8 cellular contexts compared by ENCODE assay signal in genomic region chr14:73058923-73059311, GRCh38. TPM values are rescaled to one million over a fixed set of nuclear protein-coding genes. Genes with fewer than 3 reads are reported as not detected.
A peak's percentile ranks its signal among the peaks of the same experiment; 100 is the strongest.
DNase-seq lines count a peak whose midpoint lies in the region; TF ChIP-seq lines count a peak whose summit lies in the region.

No MANE protein-coding gene starts in this region.

- H3K27ac ChIP-seq in layer of hippocampus (ENCODE audit: low read depth, low read length) (peak overlapping the region; percentile 90), tibial nerve (peak overlapping the region; percentile 74 to 97 (median 92))

- no peak for TF ChIP-seq EP300 in tibial nerve (IDR thresholded peaks at IDR 0.05)

- peak overlapping the region; percentile 61 to 85 (median 68) for H3K4me3 ChIP-seq in tibial nerve

- no peak for TF ChIP-seq POLR2A in tibial nerve (IDR thresholded peaks at IDR 0.05)

- in situ Hi-C loops in T47D (cut with HindIII; ENCODE audit: low pct_unique_long_range_greater_than_20kb, low sequenced_read_pairs) = no loop called here

- H3K27me3 ChIP-seq in layer of hippocampus (ENCODE audit: control insufficient read depth, insufficient read depth, low read length) (no peaks in the 10 kb centered on the region), tibial nerve (no peaks in the 10 kb centered on the region)

- no peak for TF ChIP-seq CTCF in tibial nerve (IDR thresholded peaks at IDR 0.05)

- DNase-seq in NCI-H1105 treated with DMSO at 0.1 percent for 48 hours (lab: John Stamatoyannopoulos, UW) (peak; percentile 35), NCI-H1105 (lab: John Stamatoyannopoulos, UW) (no peak), H4 (ENCODE audit: low spot score) (peak; percentile 8), MV-4-11 (lab: John Stamatoyannopoulos, UW) (peak; percentile 41), T47D (ENCODE audit: low read depth in 1 of 2, low spot score in 1 of 2) (peak; percentile 18 to 31), tibial nerve (ENCODE audit: low spot score in 2 of 2) (peak in 1 of 2 donors; percentile 36), SHP77 (lab: John Stamatoyannopoulos, UW) (no peak)

- H3K9me3 ChIP-seq in tibial nerve = no peaks in the 10 kb centered on the region

- peaks cover 0 to 53% (median 15%) of the 10 kb centered on the region in 4 donors for H3K4me1 ChIP-seq in tibial nerve

- 0 to 2% methylated on average over 18 of the region's 18 CpGs for WGBS in tibial nerve, 2 donors

- H3K36me3 ChIP-seq in tibial nerve = no peaks in the 10 kb centered on the region

RNA-seq across cellular contexts. Expression of gene RBM25, which starts 0.6 kb away (rescaled TPM):
- 22.5 and 23.4 TPM in 2 replicates for total RNA-seq in H4 (2014; rRNA removed; shearing (Covaris generic))
- total RNA-seq in tibial nerve = 100 to 1,000 TPM in 2 of 4 donors, 10 to 100 TPM in 2; 87.4 to 120 (median 101) TPM

RNA-seq across cellular contexts. Expression of gene ZFYVE1, which starts 32.0 kb away (rescaled TPM):
- total RNA-seq in H4 (2014; rRNA removed; shearing (Covaris generic)) = 5.3 and 5.7 TPM in 2 replicates
- total RNA-seq in tibial nerve = 10 to 100 TPM; 16.5 to 30.3 (median 23.0) TPM

Comparison
In these comparisons a context has a peak if more than half of its experiments do, and no peak if none do; other contexts are left out.
1. DNase-seq: peak in NCI-H1105 treated with DMSO at 0.1 percent for 48 hours (single experiment), H4 (single experiment), MV-4-11 (single experiment) and T47D (2 of 2); none in NCI-H1105 (single experiment) and SHP77 (0 of 2).